In genomic region chr7:43583424-43584199, GRCh38 we compare ENCODE assay signal across 8 cellular contexts. TPM values are rescaled to one million over a fixed set of nuclear protein-coding genes. Genes with fewer than 3 reads are reported as not detected.
DNase-seq lines count a peak whose midpoint lies in the region; ATAC-seq and TF ChIP-seq lines count a peak whose summit lies in the region.

No MANE protein-coding gene starts in this region.

- intact Hi-C loops in Caco-2 (cut with micrococcal nuclease; ENCODE audit: unreplicated experiment) (loop anchor here (1.0 to 5.0 kb wide), 5 partner anchors 10 to 359 kb away; no protein-coding TSS in a partner anchor), transverse colon (cut with DNase I; ENCODE audit: low total_unique reads) (loop anchor here (2.0 to 5.0 kb wide), 3 partner anchors 117 to 255 kb away; no protein-coding TSS in a partner anchor)

- peak overlapping the region; percentile 64 for H3K4me3 ChIP-seq in Caco-2 (ENCODE audit: low read depth, low read length)
- peak overlapping the region; percentile 92 for H3K4me3 ChIP-seq in cardiac muscle cell
- peak overlapping the region; percentile 61 to 99 (median 74) for H3K4me3 ChIP-seq in transverse colon

- CTCF ChIA-PET in Caco-2 (lab: Charles Lee): interaction anchor here (0.5 to 3.4 kb wide), 39 partner anchors 7 to 371 kb away, joined by 3 to 129 read pairs (median 7); partner anchors contain the start of genes BLVRA, COA1 and MRPS24

- H3K9me3 ChIP-seq in Caco-2 (no peaks in the 10 kb centered on the region), cardiac muscle cell (ENCODE audit: low read depth) (no peaks in the 10 kb centered on the region), transverse colon (no peaks in the 10 kb centered on the region)

- peak overlapping the region; percentile 93 for H3K27ac ChIP-seq in cardiac muscle cell
- peak overlapping the region; percentile 91 to 99 (median 94) for H3K27ac ChIP-seq in transverse colon

- H3K4me3 Mint-ChIP-seq in Caco-2 (ENCODE audit: unreplicated experiment): peak overlapping the region; percentile 89
- H3K4me3 Mint-ChIP-seq in activated naive CD4-positive, alpha-beta T cell treated with anti-CD3 and anti-CD28 coated beads, Interleukin-2, amount 50 U/mL, for 24 hours: peak overlapping the region; percentile 99

- WGBS in transverse colon (ENCODE audit: low coverage in 1 of 2), 2 donors: 0 to 1% methylated on average over 14 to 50 of the region's 66 CpGs

- peak in 1 of 2 experiments; percentile 42 for TF ChIP-seq CTCF in Caco-2 (IDR thresholded peaks at IDR 0.05; ENCODE audit: insufficient read depth in 1 of 2, low read depth in 1 of 2, low read length in 1 of 2, severe bottlenecking in 1 of 2, unreplicated experiment in 1 of 2)
- TF ChIP-seq CTCF in cardiac muscle cell (IDR thresholded peaks at IDR 0.05; ENCODE audit: low read depth, low read length): peak; percentile 26
- peak in 1 of 5 experiments; percentile 18 for TF ChIP-seq CTCF in transverse colon (IDR thresholded peaks at IDR 0.05)

- no TSS peak for BruUV-seq in Caco-2 (replicated peaks; lab: Mats Ljungman, UMichigan)

- H3K27me3 Mint-ChIP-seq in Caco-2 (ENCODE audit: insufficient read depth, unreplicated experiment): no peaks in the 10 kb centered on the region
- H3K27me3 Mint-ChIP-seq in activated naive CD4-positive, alpha-beta T cell treated with anti-CD3 and anti-CD28 coated beads, Interleukin-2, amount 50 U/mL, for 24 hours: no peaks in the 10 kb centered on the region

- H3K4me1 ChIP-seq in Caco-2: peaks cover 25% of the 10 kb centered on the region
- H3K4me1 ChIP-seq in cardiac muscle cell (ENCODE audit: low read depth): peaks cover 10% of the 10 kb centered on the region
- peaks cover 9 to 46% (median 37%) of the 10 kb centered on the region in 4 donors for H3K4me1 ChIP-seq in transverse colon

- H3K36me3 ChIP-seq in Caco-2 (ENCODE audit: control insufficient read depth, insufficient read depth, low read length) (no peaks in the 10 kb centered on the region), cardiac muscle cell (no peaks in the 10 kb centered on the region), transverse colon (no peaks in the 10 kb centered on the region)

- peak; percentile 17 for ATAC-seq in GM19463 (IDR thresholded peaks at IDR 0.05; ENCODE audit: unreplicated experiment)

- TF ChIP-seq EP300 in transverse colon (IDR thresholded peaks at IDR 0.05; ENCODE audit: low read depth): no peak

- H3K27me3 ChIP-seq in Caco-2 (replicated peaks; ENCODE audit: control insufficient read depth, insufficient read depth, low read length) (no peaks in the 10 kb centered on the region), cardiac muscle cell (no peaks in the 10 kb centered on the region), transverse colon (peaks cover 10% of the 10 kb centered on the region)

- TF ChIP-seq POLR2A in transverse colon (IDR thresholded peaks at IDR 0.05): no peak

- POLR2A ChIA-PET in Caco-2 (lab: Charles Lee): interaction anchor here (1.2 to 1.3 kb wide), 4 partner anchors 21 to 117 kb away, joined by 5 to 28 read pairs (median 8); no protein-coding TSS in a partner anchor

- peak overlapping the region; percentile 72 for H3K27ac Mint-ChIP-seq in Caco-2 (ENCODE audit: unreplicated experiment)
- H3K27ac Mint-ChIP-seq in activated naive CD4-positive, alpha-beta T cell treated with anti-CD3 and anti-CD28 coated beads, Interleukin-2, amount 50 U/mL, for 24 hours: peak overlapping the region; percentile 98

- H3K9me3 Mint-ChIP-seq in Caco-2 (ENCODE audit: unreplicated experiment): no peaks in the 10 kb centered on the region
- no peaks in the 10 kb centered on the region for H3K9me3 Mint-ChIP-seq in activated naive CD4-positive, alpha-beta T cell treated with anti-CD3 and anti-CD28 coated beads, Interleukin-2, amount 50 U/mL, for 24 hours

- DNase-seq in Caco-2 (peak; percentile 66 to 73), HK-2 (ENCODE audit: unreplicated experiment) (peak; percentile 67), SHP77 treated with DMSO at 0.1 percent for 48 hours (lab: John Stamatoyannopoulos, UW) (peak; percentile 23), cardiac muscle cell (ENCODE audit: low read depth in 1 of 2, low spot score in 1 of 2) (peak; percentile 55 to 81), pons (ENCODE audit: low spot score) (peak; percentile 35), transverse colon (peak; percentile 74)

- peaks cover 18% of the 10 kb centered on the region for H3K36me3 Mint-ChIP-seq in Caco-2 (ENCODE audit: insufficient read depth, unreplicated experiment)
- H3K36me3 Mint-ChIP-seq in activated naive CD4-positive, alpha-beta T cell treated with anti-CD3 and anti-CD28 coated beads, Interleukin-2, amount 50 U/mL, for 24 hours: no peaks in the 10 kb centered on the region

- H3K4me1 Mint-ChIP-seq in Caco-2 (ENCODE audit: low read depth, unreplicated experiment): peaks cover 8% of the 10 kb centered on the region
- H3K4me1 Mint-ChIP-seq in activated naive CD4-positive, alpha-beta T cell treated with anti-CD3 and anti-CD28 coated beads, Interleukin-2, amount 50 U/mL, for 24 hours: peaks cover 36% of the 10 kb centered on the region

- in situ Hi-C loops in transverse colon (cut with MboI; ENCODE audit: low pct_ligation_motif_present in 1 of 4, low pct_unique_long_range_greater_than_20kb in 1 of 4, low sequenced_read_pairs in 3 of 4): loop anchor here (5.0 to 25.0 kb wide), 5 partner anchors 111 to 254 kb away; no protein-coding TSS in a partner anchor

RNA-seq across cellular contexts. Expression of gene STK17A, which starts 0.7 kb away (rescaled TPM):
- total RNA-seq in Caco-2 (2022) (19.2 and 19.6 TPM in 2 replicates), cardiac muscle cell (17.3 and 18.0 TPM in 2 replicates), transverse colon (10 to 100 TPM in 3 of 4 donors, 1 to 10 TPM in 1; 6.0 to 35.7 (median 26.4) TPM)
- 24.5 and 30.4 TPM in 2 replicates for polyA plus RNA-seq in cardiac muscle cell

Comparison
In these comparisons a context has a peak if more than half of its experiments do, and no peak if none do; other contexts are left out.
1. Peak in every context shown above with its lines: DNase-seq, ATAC-seq, H3K4me3 ChIP-seq and H3K27ac ChIP-seq.
2. DNase-seq: peak in every context shown above with its lines; median percentile 74 in transverse colon; 70 in Caco-2; 68 in cardiac muscle cell; 67 in HK-2; 35 in pons; 23 in SHP77 treated with DMSO at 0.1 percent for 48 hours.